ENCODE assay signal across 8 cellular contexts in the genomic region with DNA sequence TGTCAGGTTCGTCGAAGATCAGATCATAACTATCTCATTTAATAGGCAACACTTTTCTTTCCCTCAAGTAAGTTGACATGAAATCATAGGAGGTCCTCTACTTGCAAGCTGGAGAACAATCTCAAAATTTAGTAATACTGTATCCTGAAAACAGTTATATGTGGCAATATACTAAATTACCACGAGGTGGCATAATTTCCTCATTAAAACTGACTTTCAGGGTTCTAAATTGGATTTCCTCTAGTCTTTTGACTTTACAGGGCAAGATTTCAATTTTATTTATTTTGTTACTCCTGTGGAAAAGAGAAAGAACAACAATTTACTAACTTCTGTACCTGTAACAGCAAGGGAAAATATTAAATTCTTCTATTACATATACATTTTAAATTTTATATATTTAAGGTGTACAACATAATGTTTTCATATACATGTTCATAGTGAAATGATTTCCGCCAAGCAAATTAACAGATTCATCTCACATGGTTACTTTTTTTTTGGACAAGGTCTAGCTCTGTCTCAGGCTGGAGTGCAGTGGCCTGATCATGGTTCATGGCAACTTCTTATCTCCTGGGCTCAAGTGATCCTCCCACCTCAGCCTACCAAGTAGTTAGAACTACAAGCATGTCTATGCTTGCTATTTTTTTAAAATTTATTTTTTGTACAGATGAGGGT. TPM values are rescaled to one million over a fixed set of nuclear protein-coding genes. Genes with fewer than 3 reads are reported as not detected.
DNase-seq lines count a peak whose midpoint lies in the region; ATAC-seq and TF ChIP-seq lines count a peak whose summit lies in the region.

No MANE protein-coding gene starts in this region.

- CTCF ChIA-PET in activated CD4-positive, alpha-beta memory T cell treated with anti-CD3 and anti-CD28 coated beads for 36 hours (lab: Charles Lee): interaction anchor here (0.8 kb wide), 1 partner anchor 733 kb away, joined by 4 read pairs; no protein-coding TSS in a partner anchor

- no peak for ATAC-seq in heart right ventricle
- ATAC-seq in lung (ENCODE audit: insufficient read depth, low FRiP score): no peak

- peaks cover 2% of the 10 kb centered on the region for H3K27me3 Mint-ChIP-seq in activated CD4-positive, alpha-beta memory T cell treated with anti-CD3 and anti-CD28 coated beads for 36 hours

- intact Hi-C loops in heart right ventricle (cut with DNase I): no loop called here
- intact Hi-C loops in activated CD4-positive, alpha-beta memory T cell treated with anti-CD3 and anti-CD28 coated beads for 36 hours (cut with micrococcal nuclease): loop anchor here (10.0 kb wide), 1 partner anchor 615 kb away; no protein-coding TSS in a partner anchor

- peaks cover 0 to 16% (median 0%) of the 10 kb centered on the region in 11 donors for H3K9me3 ChIP-seq in heart right ventricle
- H3K9me3 ChIP-seq in right atrium auricular region: peaks cover 0 to 2% of the 10 kb centered on the region in 2 donors
- peaks cover 0 to 6% of the 10 kb centered on the region in 2 donors for H3K9me3 ChIP-seq in lung (ENCODE audit: control insufficient read depth in 2 of 2, insufficient read depth in 1 of 2, low read length in 1 of 2)

- in situ Hi-C loops in astrocyte of the spinal cord (cut with HindIII; ENCODE audit: low sequenced_read_pairs): no loop called here

- H3K9me3 Mint-ChIP-seq in activated CD4-positive, alpha-beta memory T cell treated with anti-CD3 and anti-CD28 coated beads for 36 hours: peaks cover 5% of the 10 kb centered on the region

- H3K4me1 Mint-ChIP-seq in activated CD4-positive, alpha-beta memory T cell treated with anti-CD3 and anti-CD28 coated beads for 36 hours (ENCODE audit: low read depth): no peaks in the 10 kb centered on the region

- H3K36me3 Mint-ChIP-seq in activated CD4-positive, alpha-beta memory T cell treated with anti-CD3 and anti-CD28 coated beads for 36 hours: no peaks in the 10 kb centered on the region

- H3K27ac Mint-ChIP-seq in activated CD4-positive, alpha-beta memory T cell treated with anti-CD3 and anti-CD28 coated beads for 36 hours: no peak overlapping the region

- no peak overlapping the region for H3K27ac ChIP-seq in heart right ventricle
- H3K27ac ChIP-seq in right atrium auricular region: no peak overlapping the region
- no peak overlapping the region for H3K27ac ChIP-seq in lung (ENCODE audit: low read depth in 1 of 2, low read length in 1 of 2)

- H3K4me1 ChIP-seq in heart right ventricle: no peaks in the 10 kb centered on the region
- H3K4me1 ChIP-seq in right atrium auricular region: no peaks in the 10 kb centered on the region
- no peaks in the 10 kb centered on the region for H3K4me1 ChIP-seq in lung (ENCODE audit: control insufficient read depth in 2 of 2, insufficient read depth in 2 of 2, low read length in 2 of 2)

- H3K27me3 ChIP-seq in heart right ventricle (no peaks in the 10 kb centered on the region), right atrium auricular region (no peaks in the 10 kb centered on the region), lung (ENCODE audit: control insufficient read depth, insufficient read depth) (no peaks in the 10 kb centered on the region)

- H3K4me3 ChIP-seq in heart right ventricle (no peak overlapping the region), right atrium auricular region (no peak overlapping the region), astrocyte of the spinal cord (ENCODE audit: low read depth, low read length) (no peak overlapping the region), lung (no peak overlapping the region)

- POLR2A ChIA-PET in activated CD4-positive, alpha-beta memory T cell treated with anti-CD3 and anti-CD28 coated beads for 36 hours (lab: Charles Lee): no interaction called here

- DNase-seq in heart right ventricle (no peak), right atrium auricular region (ENCODE audit: low spot score) (no peak), NAMALWA (ENCODE audit: low spot score) (peak; percentile 67), astrocyte of the spinal cord (ENCODE audit: low read depth, low spot score) (peak; percentile 22), lung (ENCODE audit: low spot score) (no peak)
- no peak for DNase-seq in activated CD4-positive, alpha-beta T cell treated with anti-CD3 and anti-CD28 coated beads for 1 hour
- DNase-seq in activated CD4-positive, alpha-beta memory T cell treated with anti-CD3 and anti-CD28 coated beads for 36 hours: no peak
- DNase-seq in stimulated activated CD4-positive, alpha-beta T cell treated with anti-CD3 and anti-CD28 coated beads, Interleukin-1b, Interleukin-23, amount 100 ng/mL, for 48 hours: no peak

- TF ChIP-seq CTCF in heart right ventricle (IDR thresholded peaks at IDR 0.05): peak; percentile 21 to 74 (median 59)
- peak in 1 of 2 donors; percentile 71 for TF ChIP-seq CTCF in right atrium auricular region (IDR thresholded peaks at IDR 0.05)
- peak; percentile 50 for TF ChIP-seq CTCF in astrocyte of the spinal cord (IDR thresholded peaks at IDR 0.05; ENCODE audit: low read depth, low read length)
- TF ChIP-seq CTCF in lung (IDR thresholded peaks at IDR 0.05; ENCODE audit: control extremely low read depth, extremely low read depth): peak; percentile 29

- H3K36me3 ChIP-seq in heart right ventricle (no peaks in the 10 kb centered on the region), right atrium auricular region (no peaks in the 10 kb centered on the region), lung (ENCODE audit: control insufficient read depth in 2 of 2, insufficient read depth in 2 of 2, low read length in 2 of 2) (no peaks in the 10 kb centered on the region)

- 24 to 25% methylated on average over 4 of the region's 4 CpGs for WGBS in heart right ventricle, 2 donors
- 23 to 27% methylated on average over 4 of the region's 4 CpGs for WGBS in lung, 2 donors

- no peak overlapping the region for H3K4me3 Mint-ChIP-seq in activated CD4-positive, alpha-beta memory T cell treated with anti-CD3 and anti-CD28 coated beads for 36 hours

RNA-seq across cellular contexts. Expression of gene CYP2C18, which starts 53.4 kb away (rescaled TPM):
- total RNA-seq in heart right ventricle (not detected), right atrium auricular region (not detected), lung (1 to 10 TPM; 1.4 to 4.5 TPM)
- polyA plus RNA-seq in heart right ventricle (not detected), lung (under 1 TPM; 0.39 to 0.74 TPM)
- under 1 TPM; 0.27 to 0.71 TPM for total RNA-seq in activated CD4-positive, alpha-beta memory T cell treated with anti-CD3 and anti-CD28 coated beads for 36 hours

Comparison
In these comparisons a context has a peak if more than half of its experiments do, and no peak if none do; other contexts are left out.
1. DNase-seq: peak in NAMALWA (single experiment) and astrocyte of the spinal cord (single experiment); none in heart right ventricle (0 of 2), right atrium auricular region (single experiment), lung (single experiment), activated CD4-positive, alpha-beta T cell treated with anti-CD3 and anti-CD28 coated beads for 1 hour (single experiment), activated CD4-positive, alpha-beta memory T cell treated with anti-CD3 and anti-CD28 coated beads for 36 hours (single experiment) and stimulated activated CD4-positive, alpha-beta T cell treated with anti-CD3 and anti-CD28 coated beads, Interleukin-1b, Interleukin-23, amount 100 ng/mL, for 48 hours (single experiment).